20 cellular contexts compared by ENCODE assay signal in genomic region chr19:34287676-34288140, GRCh38.
"Had no signal": no experiment of that assay in that cellular context is flagged by ENCODE, and none has a peak within 500 bp of the region (broad histone marks: within the 10 kb centered on the region; RNA-seq: fewer than 3 reads in every experiment).

No MANE protein-coding gene starts in this region.

- H3K27me3 ChIP-seq: brain microvascular endothelial cell, gastrocnemius medialis, neural progenitor cell, upper lobe of left lung had no signal

- H3K36me3 ChIP-seq: brain microvascular endothelial cell, neural progenitor cell, thoracic aorta had no signal

- H3K4me2 ChIP-seq: neural progenitor cell had no signal

- H3K4me3 Mint-ChIP-seq: activated B cell treated with CpG ODN at 0.5 μM for 24 hours; activated CD4-positive, alpha-beta T cell treated with anti-CD3 and anti-CD28 coated beads, Interleukin-2, amount 10 ng/mL, durations not matched to agents 24 days and 14 days; activated T-helper 1 cell treated with anti-CD3 and anti-CD28 coated beads, Interleukin-12 subunit alpha, Interleukin-12 subunit beta, Interleukin-2, Interleukin-4 antibody, amounts not matched to agents 30 ng/mL and 10 ng/mL and 1 ng/mL, durations not matched to agents 14 hours and 24 hours and 36 hours; memory B cell; naive B cell; neural progenitor cell; T-cell had no signal

- H3K9me3 Mint-ChIP-seq: activated B cell treated with CpG ODN at 0.5 μM for 24 hours; activated T-helper 1 cell treated with anti-CD3 and anti-CD28 coated beads, Interleukin-12 subunit alpha, Interleukin-12 subunit beta, Interleukin-2, Interleukin-4 antibody, amounts not matched to agents 30 ng/mL and 10 ng/mL and 1 ng/mL, durations not matched to agents 14 hours and 24 hours and 36 hours; memory B cell; naive B cell; neural progenitor cell; T-cell had no signal

- H3K4me1 Mint-ChIP-seq: neural progenitor cell had no signal

- H3K27ac Mint-ChIP-seq: activated B cell treated with CpG ODN at 0.5 μM for 24 hours; activated CD4-positive, alpha-beta T cell treated with anti-CD3 and anti-CD28 coated beads, Interleukin-2, amount 10 ng/mL, durations not matched to agents 24 days and 14 days; activated T-helper 1 cell treated with anti-CD3 and anti-CD28 coated beads, Interleukin-12 subunit alpha, Interleukin-12 subunit beta, Interleukin-2, Interleukin-4 antibody, amounts not matched to agents 30 ng/mL and 10 ng/mL and 1 ng/mL, durations not matched to agents 14 hours and 24 hours and 36 hours; memory B cell; neural progenitor cell; progenitor cell of endocrine pancreas had no signal

- H2AFZ ChIP-seq: neural progenitor cell had no signal

- H3K27ac ChIP-seq: brain microvascular endothelial cell, neural progenitor cell, thoracic aorta, upper lobe of left lung had no signal

- FAIRE-seq: colon, keratinocyte had no signal

- DNase-seq: activated B cell treated with CpG ODN at 0.5 μM for 24 hours; activated CD4-positive, alpha-beta T cell treated with anti-CD3 and anti-CD28 coated beads, Interleukin-2, amount 10 ng/mL, durations not matched to agents 24 days and 14 days; aorta; brain microvascular endothelial cell; central memory CD4-positive, alpha-beta T cell; erythroblast; gastrocnemius medialis; head of caudate nucleus; left ventricle myocardium superior; naive B cell; stimulated activated CD4-positive, alpha-beta T cell treated with anti-CD3 and anti-CD28 coated beads, Interleukin-12 subunit alpha, Interleukin-12 subunit beta, amount 100 ng/mL, for 4 hours; T-cell; upper lobe of left lung had no signal

- H3K4me1 ChIP-seq: neural progenitor cell had no signal

- H3K9me3 ChIP-seq: gastrocnemius medialis, thoracic aorta, upper lobe of left lung had no signal

- H3K9ac ChIP-seq: neural progenitor cell had no signal

- H3K4me3 ChIP-seq: gastrocnemius medialis, neural progenitor cell, thoracic aorta, upper lobe of left lung had no signal

- ATAC-seq: gastrocnemius medialis, left ventricle myocardium superior had no signal
